14 cellular contexts compared by ENCODE assay signal in genomic region chr16:79607587-79607986, GRCh38. TPM values are rescaled to one million over a fixed set of nuclear protein-coding genes. Genes with fewer than 3 reads are reported as not detected.
DNase-seq lines count a peak whose midpoint lies in the region; ATAC-seq, FAIRE-seq and TF ChIP-seq lines count a peak whose summit lies in the region.
"Had no signal": no experiment of that assay in that cellular context is flagged by ENCODE, and none has a peak within 500 bp of the region (broad histone marks: within the 10 kb centered on the region; RNA-seq: fewer than 3 reads in every experiment).

No MANE protein-coding gene starts in this region.

- no peak overlapping the region for H3K27ac ChIP-seq in hepatocyte

- H3K9me3 ChIP-seq in hepatocyte (ENCODE audit: low read depth): no peaks in the 10 kb centered on the region

- no peak for FAIRE-seq in urothelium cell line (lab: Jason Lieb, UNC)
- FAIRE-seq: G401.6, H1 had no signal

- no peaks in the 10 kb centered on the region for H3K27me3 ChIP-seq in hepatocyte

- H2AFZ ChIP-seq in hepatocyte: no peak overlapping the region

- ATAC-seq in GM21423 (IDR thresholded peaks at IDR 0.05; ENCODE audit: unreplicated experiment): no peak
- no peak for ATAC-seq in GM21723 (IDR thresholded peaks at IDR 0.05; ENCODE audit: unreplicated experiment)
- ATAC-seq in GM21360 (IDR thresholded peaks at IDR 0.05; ENCODE audit: unreplicated experiment): no peak
- ATAC-seq: activated CD4-positive, CD25-positive, alpha-beta regulatory T cell treated with anti-CD3 and anti-CD28 coated beads, Interleukin-2, amount 50 U/mL, for 24 hours had no signal

- no peaks in the 10 kb centered on the region for H3K9me2 ChIP-seq in hepatocyte (replicated peaks; ENCODE audit: insufficient read depth)

- H3K36me3 ChIP-seq in hepatocyte (replicated peaks; ENCODE audit: insufficient read depth, low read depth): no peaks in the 10 kb centered on the region

- 80% methylated on average over 3 of the region's 3 CpGs for WGBS in hepatocyte (ENCODE audit: low lambda C conversion rate, missing lambda C conversion rate)

- TF ChIP-seq CTCF in astrocyte of the spinal cord (IDR thresholded peaks at IDR 0.05; ENCODE audit: low read depth, low read length) (no peak), hepatocyte (IDR thresholded peaks at IDR 0.05; ENCODE audit: poor library complexity) (no peak)

- no peaks in the 10 kb centered on the region for H4K20me1 ChIP-seq in hepatocyte (ENCODE audit: insufficient read depth, poor library complexity, severe bottlenecking)

- no peaks in the 10 kb centered on the region for H3K79me2 ChIP-seq in hepatocyte

- in situ Hi-C loops in astrocyte of the spinal cord (cut with HindIII; ENCODE audit: low sequenced_read_pairs): no loop called here

- DNase-seq in NCI-H2029 treated with DMSO at 0.1 percent for 48 hours (lab: John Stamatoyannopoulos, UW) (peak; percentile 7), NCI-H2029 (lab: John Stamatoyannopoulos, UW) (no peak), astrocyte of the spinal cord (ENCODE audit: low read depth, low spot score) (peak; percentile 68), hepatocyte (ENCODE audit: low spot score) (peak; percentile 64), urothelium cell line (ENCODE audit: low spot score) (peak; percentile 71)
- DNase-seq: 8988T; activated effector memory CD4-positive, alpha-beta T cell treated with Interleukin-2 at 50 U/mL for 16 hours; Kasumi-1 had no signal

- H3K4me3 ChIP-seq in astrocyte of the spinal cord (ENCODE audit: low read depth, low read length): no peak overlapping the region
- no peak overlapping the region for H3K4me3 ChIP-seq in hepatocyte

- no peak overlapping the region for H3K4me2 ChIP-seq in hepatocyte

- peaks cover 30% of the 10 kb centered on the region for H3K4me1 ChIP-seq in hepatocyte (ENCODE audit: insufficient read depth)

RNA-seq across cellular contexts. Expression of gene MAF, which starts 7.0 kb away (rescaled TPM):
- 84.2 and 85.0 TPM in 2 replicates for total RNA-seq in hepatocyte
- 30.5 and 31.6 TPM in 2 replicates for polyA plus RNA-seq in hepatocyte
